Comparison of ENCODE assay signal across 9 cellular contexts in genomic region chr9:22240619-22241018, GRCh38.
DNase-seq lines count a peak whose midpoint lies in the region; ATAC-seq and TF ChIP-seq lines count a peak whose summit lies in the region.
"Had no signal": no experiment of that assay in that cellular context is flagged by ENCODE, and none has a peak within 500 bp of the region (broad histone marks: within the 10 kb centered on the region; RNA-seq: fewer than 3 reads in every experiment).

No MANE protein-coding gene starts in this region.

- CTCF ChIA-PET in activated CD8-positive, alpha-beta T cell treated with anti-CD3 and anti-CD28 coated beads for 36 hours (lab: Charles Lee), result interaction anchor here (1.0 to 3.4 kb wide), 5 partner anchors 65 to 426 kb away, joined by 3 to 32 read pairs (median 3); no protein-coding TSS in a partner anchor

- peaks cover 47% of the 10 kb centered on the region for H3K27me3 Mint-ChIP-seq in activated T-cell treated with anti-CD3 and anti-CD28 coated beads, Interleukin-2, amount 50 U/mL, for 72 hours (ENCODE audit: low read depth)
- peaks cover 5% of the 10 kb centered on the region for H3K27me3 Mint-ChIP-seq in activated CD8-positive, alpha-beta T cell treated with anti-CD3 and anti-CD28 coated beads for 36 hours
- H3K27me3 Mint-ChIP-seq in stimulated activated naive B cell treated with anti-CD40 and anti-IgM and Interleukin-4, amounts not matched to agents 10 μg/mL and 1 μg/mL and 100 μg/mL, for 72 hours, result no peaks in the 10 kb centered on the region
- H3K27me3 Mint-ChIP-seq: CD4-positive, alpha-beta T cell had no signal

- H3K4me1 Mint-ChIP-seq in activated T-cell treated with anti-CD3 and anti-CD28 coated beads, Interleukin-2, amount 50 U/mL, for 72 hours (ENCODE audit: low read depth), result peaks cover 52% of the 10 kb centered on the region
- peaks cover 56% of the 10 kb centered on the region for H3K4me1 Mint-ChIP-seq in activated CD8-positive, alpha-beta T cell treated with anti-CD3 and anti-CD28 coated beads for 36 hours (ENCODE audit: low read depth)
- peaks cover 50 to 81% of the 10 kb centered on the region in 2 donors for H3K4me1 Mint-ChIP-seq in stimulated activated naive B cell treated with anti-CD40 and anti-IgM and Interleukin-4, amounts not matched to agents 10 μg/mL and 1 μg/mL and 100 μg/mL, for 72 hours

- peak in 1 of 2 donors; percentile 6 for DNase-seq in activated T-cell treated with anti-CD3 and anti-CD28 coated beads, Interleukin-2, amount 50 U/mL, for 72 hours
- no peak for DNase-seq in activated T-cell treated with anti-CD3 and anti-CD28 coated beads, Interleukin-2, amount 50 U/mL, for 48 hours
- DNase-seq in activated CD8-positive, alpha-beta T cell treated with anti-CD3 and anti-CD28 coated beads for 36 hours, result peak; percentile 23
- DNase-seq in stimulated activated naive B cell treated with anti-CD40 and anti-IgM and Interleukin-4, amounts not matched to agents 10 μg/mL and 1 μg/mL and 100 μg/mL, for 72 hours, result peak; percentile 38
- DNase-seq in 8988T (no peak), cerebellar nuclear complex (lab: John Stamatoyannopoulos, UW) (no peak), hypothalamus (lab: John Stamatoyannopoulos, UW) (no peak)
- DNase-seq: CD4-positive, alpha-beta T cell had no signal

- peak overlapping the region; percentile 92 for H3K27ac Mint-ChIP-seq in activated T-cell treated with anti-CD3 and anti-CD28 coated beads, Interleukin-2, amount 50 U/mL, for 72 hours
- H3K27ac Mint-ChIP-seq in activated CD8-positive, alpha-beta T cell treated with anti-CD3 and anti-CD28 coated beads for 36 hours, result no peak overlapping the region
- peak overlapping the region; percentile 82 for H3K27ac Mint-ChIP-seq in stimulated activated naive B cell treated with anti-CD40 and anti-IgM and Interleukin-4, amounts not matched to agents 10 μg/mL and 1 μg/mL and 100 μg/mL, for 72 hours
- H3K27ac Mint-ChIP-seq: CD4-positive, alpha-beta T cell had no signal

- no peaks in the 10 kb centered on the region for H3K9me3 Mint-ChIP-seq in activated T-cell treated with anti-CD3 and anti-CD28 coated beads, Interleukin-2, amount 50 U/mL, for 72 hours
- H3K9me3 Mint-ChIP-seq in activated CD8-positive, alpha-beta T cell treated with anti-CD3 and anti-CD28 coated beads for 36 hours, result no peaks in the 10 kb centered on the region
- H3K9me3 Mint-ChIP-seq in stimulated activated naive B cell treated with anti-CD40 and anti-IgM and Interleukin-4, amounts not matched to agents 10 μg/mL and 1 μg/mL and 100 μg/mL, for 72 hours, result no peaks in the 10 kb centered on the region
- H3K9me3 Mint-ChIP-seq: CD4-positive, alpha-beta T cell had no signal

- POLR2A ChIA-PET in activated CD8-positive, alpha-beta T cell treated with anti-CD3 and anti-CD28 coated beads for 36 hours (lab: Charles Lee), result no interaction called here

- TF ChIP-seq CTCF in activated CD8-positive, alpha-beta T cell treated with anti-CD3 and anti-CD28 coated beads for 36 hours (IDR thresholded peaks at IDR 0.05), result no peak

- peak overlapping the region in 1 of 2 donors; percentile 70 for H3K4me3 Mint-ChIP-seq in activated T-cell treated with anti-CD3 and anti-CD28 coated beads, Interleukin-2, amount 50 U/mL, for 72 hours
- no peak overlapping the region for H3K4me3 Mint-ChIP-seq in activated CD8-positive, alpha-beta T cell treated with anti-CD3 and anti-CD28 coated beads for 36 hours
- peak overlapping the region; percentile 31 to 69 for H3K4me3 Mint-ChIP-seq in stimulated activated naive B cell treated with anti-CD40 and anti-IgM and Interleukin-4, amounts not matched to agents 10 μg/mL and 1 μg/mL and 100 μg/mL, for 72 hours
- H3K4me3 Mint-ChIP-seq: CD4-positive, alpha-beta T cell had no signal

- ATAC-seq in activated T-cell treated with anti-CD3 and anti-CD28 coated beads, Interleukin-2, amount 50 U/mL, for 72 hours (replicated peaks in 1 of 2), result peak; percentile 70 to 78
- ATAC-seq in HG02973 (IDR thresholded peaks at IDR 0.05; ENCODE audit: unreplicated experiment), result peak; percentile 75
- peak; percentile 74 for ATAC-seq in activated CD8-positive, alpha-beta T cell treated with anti-CD3 and anti-CD28 coated beads for 36 hours
- peak; percentile 64 to 74 for ATAC-seq in stimulated activated naive B cell treated with anti-CD40 and anti-IgM and Interleukin-4, amounts not matched to agents 10 μg/mL and 1 μg/mL and 100 μg/mL, for 72 hours (replicated peaks)

- H3K36me3 Mint-ChIP-seq in activated T-cell treated with anti-CD3 and anti-CD28 coated beads, Interleukin-2, amount 50 U/mL, for 72 hours (ENCODE audit: insufficient read depth in 2 of 2), result no peaks in the 10 kb centered on the region
- no peaks in the 10 kb centered on the region for H3K36me3 Mint-ChIP-seq in activated CD8-positive, alpha-beta T cell treated with anti-CD3 and anti-CD28 coated beads for 36 hours (ENCODE audit: low read depth)
- no peaks in the 10 kb centered on the region for H3K36me3 Mint-ChIP-seq in stimulated activated naive B cell treated with anti-CD40 and anti-IgM and Interleukin-4, amounts not matched to agents 10 μg/mL and 1 μg/mL and 100 μg/mL, for 72 hours

- intact Hi-C loops in activated CD8-positive, alpha-beta T cell treated with anti-CD3 and anti-CD28 coated beads for 36 hours (cut with micrococcal nuclease), result loop anchor here (2.0 to 10.0 kb wide), 4 partner anchors 126 to 428 kb away; no protein-coding TSS in a partner anchor

Comparison
In these comparisons a context has a peak if more than half of its experiments do, and no peak if none do; other contexts are left out.
1. DNase-seq: peak in activated CD8-positive, alpha-beta T cell treated with anti-CD3 and anti-CD28 coated beads for 36 hours (single experiment) and stimulated activated naive B cell treated with anti-CD40 and anti-IgM and Interleukin-4, amounts not matched to agents 10 μg/mL and 1 μg/mL and 100 μg/mL, for 72 hours (single experiment); none in activated T-cell treated with anti-CD3 and anti-CD28 coated beads, Interleukin-2, amount 50 U/mL, for 48 hours (0 of 2), 8988T (single experiment), cerebellar nuclear complex (0 of 2) and hypothalamus (0 of 51).
2. Peak in every context shown above with its lines, with median percentiles within 50 percentile points of each other: ATAC-seq.